Comparison of ENCODE assay signal across 17 cellular contexts in the genomic region with DNA sequence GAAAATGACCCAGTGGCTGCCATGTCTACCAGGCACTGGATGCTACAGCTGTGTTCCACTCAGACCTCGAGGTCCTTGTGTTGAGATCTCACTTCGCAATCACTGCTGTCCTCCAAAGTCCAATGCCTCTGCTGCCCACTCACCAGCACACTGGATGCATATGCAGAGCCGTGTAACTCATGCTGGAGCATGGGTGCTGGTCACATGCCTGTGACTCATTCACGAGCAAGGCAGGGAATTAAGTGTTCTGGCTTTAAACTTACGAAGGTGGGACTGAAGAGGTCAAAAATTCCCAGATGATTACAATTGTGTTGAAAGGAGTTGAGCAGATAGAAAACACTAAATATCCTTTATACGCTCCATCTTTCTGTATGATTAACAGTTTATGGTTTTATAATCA.
DNase-seq lines count a peak whose midpoint lies in the region; ATAC-seq, FAIRE-seq and TF ChIP-seq lines count a peak whose summit lies in the region.
"Had no signal": no experiment of that assay in that cellular context is flagged by ENCODE, and none has a peak within 500 bp of the region (broad histone marks: within the 10 kb centered on the region; RNA-seq: fewer than 3 reads in every experiment).

No MANE protein-coding gene starts in this region.

- H3K4me2 ChIP-seq in A549: no peak overlapping the region
- no peak overlapping the region for H3K4me2 ChIP-seq in astrocyte (ENCODE audit: low read length)

- no peak for TF ChIP-seq RAD21 in A549 (conservative IDR thresholded peaks at IDR 0.05 in 1 of 2, IDR thresholded peaks at IDR 0.05 in 1 of 2)

- H3K4me1 Mint-ChIP-seq in astrocyte (ENCODE audit: low read depth, unreplicated experiment): peaks cover 5% of the 10 kb centered on the region
- H3K4me1 Mint-ChIP-seq: central memory CD8-positive, alpha-beta T cell; natural killer cell had no signal

- FAIRE-seq in A549 (lab: Jason Lieb, UNC) (no peak), astrocyte (lab: Jason Lieb, UNC) (no peak), kidney (lab: Jason Lieb, UNC) (no peak)
- FAIRE-seq: endometrium had no signal

- CTCF ChIA-PET in A549 (lab: Yijun Ruan, JAX): no interaction called here

- no peak overlapping the region for H3K27ac Mint-ChIP-seq in astrocyte (ENCODE audit: unreplicated experiment)
- H3K27ac Mint-ChIP-seq: natural killer cell had no signal

- TF ChIP-seq CTCF in A549 (IDR thresholded peaks at IDR 0.05) (no peak), astrocyte (IDR thresholded peaks at IDR 0.05; ENCODE audit: insufficient read depth, low read depth, low read length) (no peak), kidney (IDR thresholded peaks at IDR 0.05; ENCODE audit: borderline replicate concordance, extremely low read depth, insufficient read depth) (no peak), ascending aorta (IDR thresholded peaks at IDR 0.05) (no peak)

- POLR2A ChIA-PET in A549 (lab: Yijun Ruan, JAX): no interaction called here

- ATAC-seq in A549: peak; percentile 34 to 42; a peak in 3 of 6 replicates
- ATAC-seq: natural killer cell had no signal

- H3K4me1 ChIP-seq in A549: no peaks in the 10 kb centered on the region
- H3K4me1 ChIP-seq in astrocyte (ENCODE audit: insufficient read depth, low read length): no peaks in the 10 kb centered on the region
- H3K4me1 ChIP-seq in kidney (ENCODE audit: control insufficient read depth in 1 of 2, insufficient read depth in 1 of 2, low read depth in 1 of 2, low read length in 2 of 2): no peaks in the 10 kb centered on the region
- no peaks in the 10 kb centered on the region for H3K4me1 ChIP-seq in ascending aorta
- H3K4me1 ChIP-seq: right atrium auricular region, upper lobe of left lung had no signal

- no peak for TF ChIP-seq POLR2A in A549 (IDR thresholded peaks at IDR 0.05; ENCODE audit: low read length)

- H3K36me3 Mint-ChIP-seq in astrocyte (ENCODE audit: low read depth, unreplicated experiment): no peaks in the 10 kb centered on the region

- no peak overlapping the region for H3K4me3 Mint-ChIP-seq in astrocyte (ENCODE audit: unreplicated experiment)
- H3K4me3 Mint-ChIP-seq: central memory CD8-positive, alpha-beta T cell; natural killer cell had no signal

- H3K4me3 ChIP-seq in A549: no peak overlapping the region
- H3K4me3 ChIP-seq in astrocyte (ENCODE audit: insufficient read depth, low read depth, low read length): no peak overlapping the region
- no peak overlapping the region for H3K4me3 ChIP-seq in kidney (ENCODE audit: low read length in 2 of 2)
- H3K4me3 ChIP-seq in ascending aorta: no peak overlapping the region
- H3K4me3 ChIP-seq: right atrium auricular region, upper lobe of left lung had no signal

- WGBS in A549 (ENCODE audit: missing lambda C conversion rate): 28% methylated on average over 6 of the region's 6 CpGs

- H3K79me2 ChIP-seq in astrocyte (ENCODE audit: insufficient read depth, low read length): no peaks in the 10 kb centered on the region

- no peaks in the 10 kb centered on the region for H3K27me3 ChIP-seq in astrocyte (ENCODE audit: insufficient read depth, low read length)
- H3K27me3 ChIP-seq in ascending aorta: no peaks in the 10 kb centered on the region
- H3K27me3 ChIP-seq: right atrium auricular region, upper lobe of left lung had no signal

- H3K9ac ChIP-seq in astrocyte (ENCODE audit: low read length): no peak overlapping the region
- no peak overlapping the region for H3K9ac ChIP-seq in kidney (ENCODE audit: low read length in 2 of 2)

- no peak for TF ChIP-seq EP300 in A549 (IDR thresholded peaks at IDR 0.05)

- H3K36me3 ChIP-seq in astrocyte (ENCODE audit: insufficient read depth, low read length): no peaks in the 10 kb centered on the region
- H3K36me3 ChIP-seq in kidney (ENCODE audit: control insufficient read depth in 1 of 2, insufficient read depth in 2 of 2, low read length in 2 of 2): no peaks in the 10 kb centered on the region
- no peaks in the 10 kb centered on the region for H3K36me3 ChIP-seq in ascending aorta
- H3K36me3 ChIP-seq: right atrium auricular region, upper lobe of left lung had no signal

- H3K27ac ChIP-seq in A549 (no peak overlapping the region), astrocyte (ENCODE audit: low read depth, low read length) (no peak overlapping the region), kidney (ENCODE audit: low read depth in 2 of 2, low read length in 2 of 2) (no peak overlapping the region), ascending aorta (no peak overlapping the region)
- H3K27ac ChIP-seq: right atrium auricular region, upper lobe of left lung had no signal

- peak overlapping the region; percentile 23 for H2AFZ ChIP-seq in astrocyte (ENCODE audit: low read depth, low read length)

- DNase-seq in A549 (ENCODE audit: low read depth in 1 of 2, low spot score in 1 of 2) (peak in 1 of 2 experiments; percentile 10), HS-5 (ENCODE audit: low read depth) (peak; percentile 20), astrocyte (ENCODE audit: low read depth) (peak; percentile 49), kidney (peak; percentile 22), anterior cingulate cortex (lab: John Stamatoyannopoulos, UW) (no peak), ascending aorta (ENCODE audit: low spot score in 2 of 2) (no peak), NCI-H128 (lab: John Stamatoyannopoulos, UW; ENCODE audit: unreplicated experiment) (no peak), NCI-H1092 treated with DMSO at 0.1 percent for 48 hours (lab: John Stamatoyannopoulos, UW) (no peak)
- DNase-seq: activated CD8-positive, alpha-beta memory T cell treated with anti-CD3 and anti-CD28 coated beads, Interleukin-2, amount 50 U/mL, for 48 hours; activated naive CD4-positive, alpha-beta T cell treated with Interleukin-2 at 50 U/mL for 16 hours; natural killer cell; NCI-H1092; T-helper 1 cell; upper lobe of left lung had no signal

- no peaks in the 10 kb centered on the region for H3K27me3 Mint-ChIP-seq in astrocyte (ENCODE audit: low read depth, unreplicated experiment)
- H3K27me3 Mint-ChIP-seq: central memory CD8-positive, alpha-beta T cell had no signal

- H3K9me3 ChIP-seq in A549: no peaks in the 10 kb centered on the region
- H3K9me3 ChIP-seq in astrocyte (ENCODE audit: insufficient read depth, low read depth, low read length): no peaks in the 10 kb centered on the region
- H3K9me3 ChIP-seq in kidney (ENCODE audit: control insufficient read depth in 1 of 2, low read length in 2 of 2): no peaks in the 10 kb centered on the region
- no peaks in the 10 kb centered on the region for H3K9me3 ChIP-seq in ascending aorta
- H3K9me3 ChIP-seq: right atrium auricular region had no signal

- no peaks in the 10 kb centered on the region for H4K20me1 ChIP-seq in astrocyte (ENCODE audit: insufficient read depth, low read length)

- peaks cover 11% of the 10 kb centered on the region for H3K9me3 Mint-ChIP-seq in astrocyte (ENCODE audit: unreplicated experiment)

- intact Hi-C loops in kidney (cut with DNase I): no loop called here
- intact Hi-C loops in ascending aorta (cut with DNase I): no loop called here

TF ChIP-seq in A549, 52 proteins besides CTCF, POLR2A, EP300 and RAD21:
- TF ChIP-seq, protein P1, sequence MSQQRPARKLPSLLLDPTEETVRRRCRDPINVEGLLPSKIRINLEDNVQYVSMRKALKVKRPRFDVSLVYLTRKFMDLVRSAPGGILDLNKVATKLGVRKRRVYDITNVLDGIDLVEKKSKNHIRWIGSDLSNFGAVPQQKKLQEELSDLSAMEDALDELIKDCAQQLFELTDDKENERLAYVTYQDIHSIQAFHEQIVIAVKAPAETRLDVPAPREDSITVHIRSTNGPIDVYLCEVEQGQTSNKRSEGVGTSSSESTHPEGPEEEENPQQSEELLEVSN (IDR thresholded peaks at IDR 0.05; ENCODE audit: borderline replicate concordance, low read depth): no peak
- no peak for TF ChIP-seq PHF8 (IDR thresholded peaks at IDR 0.05; ENCODE audit: borderline replicate concordance, low read depth)
- no peak for TF ChIP-seq FOSL2 (IDR thresholded peaks at IDR 0.05)
- TF ChIP-seq FOSL2 (CRISPR knock-in tag; IDR thresholded peaks at IDR 0.05): 0 out of 2 replicates have a peak, but pooled peaks have one; percentile 12

Comparison
In these comparisons a context has a peak if more than half of its experiments do, and no peak if none do; other contexts are left out.
1. DNase-seq: peak in HS-5 (single experiment), astrocyte (single experiment) and kidney (single experiment); none in anterior cingulate cortex (0 of 58), ascending aorta (0 of 2), NCI-H128 (single experiment) and NCI-H1092 treated with DMSO at 0.1 percent for 48 hours (single experiment).